ENCODE assay signal across 26 cellular contexts in genomic region chr7:50957855-50958254, GRCh38.
"Had no signal": no experiment of that assay in that cellular context is flagged by ENCODE, and none has a peak within 500 bp of the region (broad histone marks: within the 10 kb centered on the region; RNA-seq: fewer than 3 reads in every experiment).

No MANE protein-coding gene starts in this region.

- ATAC-seq: activated CD8-positive, alpha-beta T cell treated with anti-CD3 and anti-CD28 coated beads, Interleukin-2, amount 10 ng/mL, durations not matched to agents 7 days and 5 days; effector memory CD8-positive, alpha-beta T cell; heart right ventricle; psoas muscle had no signal

- H3K36me3 Mint-ChIP-seq: activated naive CD4-positive, alpha-beta T cell treated with anti-CD3 and anti-CD28 coated beads, Interleukin-2, amount 50 U/mL, for 24 hours; brain had no signal

- H3K36me3 ChIP-seq: heart right ventricle, left ventricle myocardium inferior, neutrophil, ovary, right atrium auricular region, thoracic aorta, upper lobe of left lung had no signal

- H3K9me3 Mint-ChIP-seq: activated CD4-positive, alpha-beta T cell treated with anti-CD3 and anti-CD28 coated beads, Interleukin-2, amount 10 ng/mL, durations not matched to agents 7 days and 5 days; activated naive CD4-positive, alpha-beta T cell treated with anti-CD3 and anti-CD28 coated beads, Interleukin-2, amount 50 U/mL, for 24 hours; effector memory CD8-positive, alpha-beta T cell; T-helper 2 cell treated with Interferon-gamma antibody and Interleukin-4, amounts not matched to agents 5 μg/mL and 100 μg/mL, for 36 hours had no signal

- H3K27me3 ChIP-seq: heart right ventricle, neutrophil, ovary, right atrium auricular region, upper lobe of left lung had no signal

- H3K27ac Mint-ChIP-seq: activated CD4-positive, alpha-beta T cell treated with anti-CD3 and anti-CD28 coated beads, Interleukin-2, amount 10 ng/mL, durations not matched to agents 7 days and 5 days; activated CD8-positive, alpha-beta T cell treated with anti-CD3 and anti-CD28 coated beads, Interleukin-2, amount 10 ng/mL, durations not matched to agents 7 days and 5 days; activated naive CD4-positive, alpha-beta T cell treated with anti-CD3 and anti-CD28 coated beads, Interleukin-2, amount 50 U/mL, for 24 hours; brain; effector memory CD8-positive, alpha-beta T cell; nephron; T-helper 2 cell treated with Interferon-gamma antibody and Interleukin-4, amounts not matched to agents 5 μg/mL and 100 μg/mL, for 36 hours had no signal

- H3K4me3 Mint-ChIP-seq: activated CD4-positive, alpha-beta T cell treated with anti-CD3 and anti-CD28 coated beads, Interleukin-2, amount 10 ng/mL, durations not matched to agents 7 days and 5 days; activated CD8-positive, alpha-beta T cell treated with anti-CD3 and anti-CD28 coated beads, Interleukin-2, amount 10 ng/mL, durations not matched to agents 7 days and 5 days; activated naive CD4-positive, alpha-beta T cell treated with anti-CD3 and anti-CD28 coated beads, Interleukin-2, amount 50 U/mL, for 24 hours; brain; effector memory CD8-positive, alpha-beta T cell; nephron; T-helper 2 cell treated with Interferon-gamma antibody and Interleukin-4, amounts not matched to agents 5 μg/mL and 100 μg/mL, for 36 hours had no signal

- H3K9me3 ChIP-seq: heart right ventricle, left ventricle myocardium inferior, neutrophil, ovary, psoas muscle, right atrium auricular region, thoracic aorta, upper lobe of left lung had no signal

- H3K4me3 ChIP-seq: heart right ventricle, left ventricle myocardium inferior, ovary, psoas muscle, right atrium auricular region, thoracic aorta, upper lobe of left lung had no signal

- H3K27ac ChIP-seq: epithelial cell of prostate, neutrophil, ovary, psoas muscle, right atrium auricular region, thoracic aorta, VCaP had no signal

- DNase-seq: activated CD4-positive, alpha-beta T cell treated with anti-CD3 and anti-CD28 coated beads, Interleukin-2, amount 10 ng/mL, durations not matched to agents 7 days and 5 days; activated CD4-positive, CD25-positive, alpha-beta regulatory T cell treated with anti-CD3 and anti-CD28 coated beads, Interleukin-2, amount 50 U/mL, for 72 hours; activated CD8-positive, alpha-beta T cell treated with anti-CD3 and anti-CD28 coated beads, Interleukin-2, amount 10 ng/mL, durations not matched to agents 7 days and 5 days; activated gamma-delta T cell treated with Interleukin-2 at 50 U/mL for 16 hours; activated T-cell treated with anti-CD3 and anti-CD28 coated beads, Interleukin-2, amount 50 U/mL, for 1 hour; anterior cingulate cortex; caudate nucleus; effector memory CD8-positive, alpha-beta T cell; heart right ventricle; kidney; left ventricle myocardium inferior; mammary epithelial cell; ovary; psoas muscle; stimulated activated CD4-positive, alpha-beta T cell treated with anti-CD3 and anti-CD28 coated beads, Interleukin-4, amount 100 ng/mL, for 24 hours; stimulated activated naive CD4-positive, alpha-beta T cell treated with Interleukin-2 at 50 U/mL for 16 hours; upper lobe of left lung had no signal

- H3K4me1 Mint-ChIP-seq: activated CD4-positive, alpha-beta T cell treated with anti-CD3 and anti-CD28 coated beads, Interleukin-2, amount 10 ng/mL, durations not matched to agents 7 days and 5 days; activated naive CD4-positive, alpha-beta T cell treated with anti-CD3 and anti-CD28 coated beads, Interleukin-2, amount 50 U/mL, for 24 hours; nephron had no signal

- H3K27me3 Mint-ChIP-seq: activated CD4-positive, alpha-beta T cell treated with anti-CD3 and anti-CD28 coated beads, Interleukin-2, amount 10 ng/mL, durations not matched to agents 7 days and 5 days had no signal
